1 cellular context compared by ENCODE assay signal in genomic region chr15:63601026-63601726, GRCh38.
TF ChIP-seq lines count a peak whose summit lies in the region.

No MANE protein-coding gene starts in this region.

TF ChIP-seq in HepG2, 621 proteins besides CTCF, POLR2A, EP300 and RAD21 (continued from another document and continues in another):
- TF ChIP-seq ZNF512 (CRISPR knock-in tag; IDR thresholded peaks at IDR 0.05) (no peak), ZMAT3 (CRISPR knock-in tag; conservative IDR thresholded peaks at IDR 0.05) (no peak), KMT2A (CRISPR knock-in tag; IDR thresholded peaks at IDR 0.05) (no peak), ZNF598 (CRISPR knock-in tag; IDR thresholded peaks at IDR 0.05; ENCODE audit: borderline replicate concordance) (no peak), POGZ (CRISPR knock-in tag; IDR thresholded peaks at IDR 0.05) (no peak), ZNF350 (CRISPR knock-in tag; IDR thresholded peaks at IDR 0.05; ENCODE audit: borderline replicate concordance, low read depth) (no peak), ZBTB3 (CRISPR knock-in tag; IDR thresholded peaks at IDR 0.05; ENCODE audit: borderline replicate concordance, low read depth) (no peak), DMTF1 (CRISPR knock-in tag; IDR thresholded peaks at IDR 0.05) (no peak), ZNF441 (CRISPR knock-in tag; IDR thresholded peaks at IDR 0.05; ENCODE audit: borderline replicate concordance) (no peak), NFKBIZ (CRISPR knock-in tag; IDR thresholded peaks at IDR 0.05) (no peak), FUBP1 (CRISPR knock-in tag; IDR thresholded peaks at IDR 0.05; ENCODE audit: borderline replicate concordance) (no peak), ZNF784 (CRISPR knock-in tag; IDR thresholded peaks at IDR 0.05; ENCODE audit: borderline replicate concordance) (0 out of 2 replicates have a peak, but pooled peaks have one; percentile 4), SAP130 (CRISPR knock-in tag; IDR thresholded peaks at IDR 0.05; ENCODE audit: low read depth) (peak; percentile 20), BRD4 (CRISPR knock-in tag; IDR thresholded peaks at IDR 0.05) (0 out of 2 replicates have a peak, but pooled peaks have one; percentile 57), IRX3 (CRISPR knock-in tag; IDR thresholded peaks at IDR 0.05; ENCODE audit: borderline replicate concordance, low read depth) (no peak), ZNF672 (CRISPR knock-in tag; IDR thresholded peaks at IDR 0.05) (no peak), KDM2A (CRISPR knock-in tag; IDR thresholded peaks at IDR 0.05; ENCODE audit: borderline replicate concordance, low read depth) (peak; percentile 64), RXRA (CRISPR knock-in tag; IDR thresholded peaks at IDR 0.05) (peak; percentile 55; the same call in 1 of the 2 replicates), SMARCE1 (IDR thresholded peaks at IDR 0.05; ENCODE audit: borderline replicate concordance) (no peak), ZNF18 (CRISPR knock-in tag; IDR thresholded peaks at IDR 0.05; ENCODE audit: insufficient replicate concordance) (no peak), TEAD3 (CRISPR knock-in tag; optimal IDR thresholded peaks at IDR 0.05; ENCODE audit: borderline replicate concordance) (no peak), HINFP (CRISPR knock-in tag; IDR thresholded peaks at IDR 0.05; ENCODE audit: low read depth) (no peak), ETV5 (CRISPR knock-in tag; IDR thresholded peaks at IDR 0.05; ENCODE audit: borderline replicate concordance) (peak; percentile 42; the same call in 1 of the 2 replicates), AGO2 (optimal IDR thresholded peaks at IDR 0.05; ENCODE audit: low read depth, low read length) (peak; percentile 88), RARA (CRISPR knock-in tag; IDR thresholded peaks at IDR 0.05) (no peak), ATF1 (CRISPR knock-in tag; IDR thresholded peaks at IDR 0.05) (no peak), NFE2L1 (CRISPR knock-in tag; IDR thresholded peaks at IDR 0.05; ENCODE audit: borderline replicate concordance) (no peak), SUZ12 (IDR thresholded peaks at IDR 0.05; ENCODE audit: low read depth, low read length) (no peak), MAX (IDR thresholded peaks at IDR 0.05) (no peak), BRCA1 (CRISPR knock-in tag; IDR thresholded peaks at IDR 0.05) (no peak), GABPB1 (CRISPR knock-in tag; IDR thresholded peaks at IDR 0.05) (0 out of 2 replicates have a peak, but pooled peaks have one; percentile 7), ZNF607 (CRISPR knock-in tag; IDR thresholded peaks at IDR 0.05; ENCODE audit: borderline replicate concordance) (no peak; the same call in 1 of the 2 replicates), TFDP2 (CRISPR knock-in tag; IDR thresholded peaks at IDR 0.05) (no peak), KDM5B (CRISPR knock-in tag; IDR thresholded peaks at IDR 0.05; ENCODE audit: borderline replicate concordance) (0 out of 2 replicates have a peak, but pooled peaks have one; percentile 39), ZNF354B (CRISPR knock-in tag; IDR thresholded peaks at IDR 0.05) (no peak), ZNF720 (CRISPR knock-in tag; IDR thresholded peaks at IDR 0.05) (no peak), ZNF678 (CRISPR knock-in tag; IDR thresholded peaks at IDR 0.05) (no peak), ZBTB20 (CRISPR knock-in tag; IDR thresholded peaks at IDR 0.05; ENCODE audit: borderline replicate concordance, low read depth) (no peak; the same call in 1 of the 2 replicates), ZSCAN20 (CRISPR knock-in tag; IDR thresholded peaks at IDR 0.05; ENCODE audit: borderline replicate concordance) (no peak), BCL6 (CRISPR knock-in tag; IDR thresholded peaks at IDR 0.05) (0 out of 2 replicates have a peak, but pooled peaks have one; percentile 22), ZNF501 (CRISPR knock-in tag; IDR thresholded peaks at IDR 0.05) (no peak), ZNF614 (CRISPR knock-in tag; IDR thresholded peaks at IDR 0.05; ENCODE audit: borderline replicate concordance) (0 out of 2 replicates have a peak, but pooled peaks have one; percentile 6), ZBTB8A (CRISPR knock-in tag; IDR thresholded peaks at IDR 0.05; ENCODE audit: borderline replicate concordance, low read depth) (no peak), KLF16 (CRISPR knock-in tag; IDR thresholded peaks at IDR 0.05) (no peak), PCBP2 (optimal IDR thresholded peaks at IDR 0.05; ENCODE audit: low read depth, low read length, poor library complexity, severe bottlenecking) (no peak), NR3C1 (CRISPR knock-in tag; IDR thresholded peaks at IDR 0.05) (no peak), NCOA5 (CRISPR knock-in tag; IDR thresholded peaks at IDR 0.05) (no peak), MTERF4 (CRISPR knock-in tag; IDR thresholded peaks at IDR 0.05) (peak; percentile 56), ZFP37 (CRISPR knock-in tag; IDR thresholded peaks at IDR 0.05; ENCODE audit: borderline replicate concordance) (no peak), ZNF510 (CRISPR knock-in tag; IDR thresholded peaks at IDR 0.05; ENCODE audit: low read depth) (0 out of 2 replicates have a peak, but pooled peaks have one; percentile 26), ASH2L (IDR thresholded peaks at IDR 0.05; ENCODE audit: insufficient read length, low read depth, low read length) (peak; percentile 64), ZNF619 (CRISPR knock-in tag; IDR thresholded peaks at IDR 0.05) (no peak), ZNF746 (CRISPR knock-in tag; IDR thresholded peaks at IDR 0.05) (no peak), GFI1 (CRISPR knock-in tag; IDR thresholded peaks at IDR 0.05; ENCODE audit: borderline replicate concordance) (no peak; the same call in 1 of the 2 replicates), ZNF777 (CRISPR knock-in tag; IDR thresholded peaks at IDR 0.05) (peak; percentile 67; the same call in 1 of the 2 replicates), POGK (CRISPR knock-in tag; conservative IDR thresholded peaks at IDR 0.05) (no peak), THRA (CRISPR knock-in tag; IDR thresholded peaks at IDR 0.05; ENCODE audit: borderline replicate concordance) (no peak; the same call in none of the 2 replicates)
